ENCODE assay signal across 8 cellular contexts in genomic region chr16:89564476-89565255, GRCh38. TPM values are rescaled to one million over a fixed set of nuclear protein-coding genes. Genes with fewer than 3 reads are reported as not detected.
DNase-seq lines count a peak whose midpoint lies in the region; ATAC-seq and TF ChIP-seq lines count a peak whose summit lies in the region.

No MANE protein-coding gene starts in this region.

- H3K27ac ChIP-seq in RWPE2 (ENCODE audit: poor library complexity, severe bottlenecking): peak overlapping the region; percentile 85

- TF ChIP-seq CTCF in RWPE2 (IDR thresholded peaks at IDR 0.05; ENCODE audit: poor library complexity, severe bottlenecking) (no peak), lower leg skin (IDR thresholded peaks at IDR 0.05) (no peak)

- peak; percentile 45 for DNase-seq in activated CD4-positive, alpha-beta T cell treated with anti-CD3 and anti-CD28 coated beads for 48 hours
- DNase-seq in activated CD4-positive, alpha-beta T cell treated with anti-CD3 and anti-CD28 coated beads, Interleukin-2, amount 50 U/mL, for 4 hours: no peak
- DNase-seq in RWPE2 (ENCODE audit: low spot score): no peak
- no peak for DNase-seq in stimulated activated effector memory CD8-positive, alpha-beta T cell treated with anti-CD3 and anti-CD28 coated beads, Interleukin-12 subunit alpha, Interleukin-12 subunit beta, amount 100 ng/mL, for 72 hours (ENCODE audit: low spot score in 2 of 2)
- no peak for DNase-seq in lower leg skin (ENCODE audit: low spot score in 2 of 2)
- no peak for DNase-seq in NCI-H1105 treated with DMSO at 0.1 percent for 48 hours (lab: John Stamatoyannopoulos, UW)

- peaks cover 42% of the 10 kb centered on the region for H3K36me3 ChIP-seq in RWPE2 (ENCODE audit: low read depth)

- TF ChIP-seq POLR2A in lower leg skin (IDR thresholded peaks at IDR 0.05): no peak

- peak overlapping the region; percentile 6 for H3K27ac Mint-ChIP-seq in dendritic cell treated with granulocyte-macrophage colony-stimulating factor and Interleukin-4, amounts not matched to agents 40 ng/mL and 50 ng/mL, for 4 days
- H3K27ac Mint-ChIP-seq in stimulated activated effector memory CD8-positive, alpha-beta T cell treated with anti-CD3 and anti-CD28 coated beads, Interleukin-12 subunit alpha, Interleukin-12 subunit beta, amount 100 ng/mL, for 72 hours: peak overlapping the region; percentile 61

- H3K4me1 ChIP-seq in RWPE2 (ENCODE audit: insufficient read depth, poor library complexity, severe bottlenecking): peaks cover 20% of the 10 kb centered on the region

- no peaks in the 10 kb centered on the region for H3K9me3 ChIP-seq in RWPE2 (ENCODE audit: severe bottlenecking)

- H3K36me3 Mint-ChIP-seq in dendritic cell treated with granulocyte-macrophage colony-stimulating factor and Interleukin-4, amounts not matched to agents 40 ng/mL and 50 ng/mL, for 4 days (ENCODE audit: low read depth): peaks cover 49% of the 10 kb centered on the region
- H3K36me3 Mint-ChIP-seq in stimulated activated effector memory CD8-positive, alpha-beta T cell treated with anti-CD3 and anti-CD28 coated beads, Interleukin-12 subunit alpha, Interleukin-12 subunit beta, amount 100 ng/mL, for 72 hours: peaks cover 65% of the 10 kb centered on the region

- H3K27me3 ChIP-seq in RWPE2 (ENCODE audit: insufficient read depth, poor library complexity, severe bottlenecking): no peaks in the 10 kb centered on the region

- whole genome bisulfite sequencing in lower leg skin, 2 donors: 69 to 71% methylated on average over 16 to 21 of the region's 22 CpGs

- H3K4me1 Mint-ChIP-seq in dendritic cell treated with granulocyte-macrophage colony-stimulating factor and Interleukin-4, amounts not matched to agents 40 ng/mL and 50 ng/mL, for 4 days (ENCODE audit: low read depth): peaks cover 54% of the 10 kb centered on the region
- H3K4me1 Mint-ChIP-seq in stimulated activated effector memory CD8-positive, alpha-beta T cell treated with anti-CD3 and anti-CD28 coated beads, Interleukin-12 subunit alpha, Interleukin-12 subunit beta, amount 100 ng/mL, for 72 hours: peaks cover 46% of the 10 kb centered on the region

- no peak overlapping the region for H3K4me3 ChIP-seq in RWPE2 (ENCODE audit: severe bottlenecking)
- H3K4me3 ChIP-seq in lower leg skin (ENCODE audit: low read depth, poor library complexity, severe bottlenecking): no peak overlapping the region

- no peaks in the 10 kb centered on the region for H3K9me3 Mint-ChIP-seq in dendritic cell treated with granulocyte-macrophage colony-stimulating factor and Interleukin-4, amounts not matched to agents 40 ng/mL and 50 ng/mL, for 4 days
- no peaks in the 10 kb centered on the region for H3K9me3 Mint-ChIP-seq in stimulated activated effector memory CD8-positive, alpha-beta T cell treated with anti-CD3 and anti-CD28 coated beads, Interleukin-12 subunit alpha, Interleukin-12 subunit beta, amount 100 ng/mL, for 72 hours

- no peak overlapping the region for H3K4me3 Mint-ChIP-seq in dendritic cell treated with granulocyte-macrophage colony-stimulating factor and Interleukin-4, amounts not matched to agents 40 ng/mL and 50 ng/mL, for 4 days
- H3K4me3 Mint-ChIP-seq in stimulated activated effector memory CD8-positive, alpha-beta T cell treated with anti-CD3 and anti-CD28 coated beads, Interleukin-12 subunit alpha, Interleukin-12 subunit beta, amount 100 ng/mL, for 72 hours: peak overlapping the region; percentile 96

- intact Hi-C loops in dendritic cell treated with granulocyte-macrophage colony-stimulating factor and Interleukin-4, amounts not matched to agents 40 ng/mL and 50 ng/mL, for 4 days (cut with micrococcal nuclease): loop anchor here (10.0 kb wide), 1 partner anchor 70 kb away; the partner anchor contains the start of gene ANKRD11
- intact Hi-C loops in lower leg skin (cut with DNase I; ENCODE audit: low total_unique reads): no loop called here

- H3K27me3 Mint-ChIP-seq in dendritic cell treated with granulocyte-macrophage colony-stimulating factor and Interleukin-4, amounts not matched to agents 40 ng/mL and 50 ng/mL, for 4 days: peaks cover 2% of the 10 kb centered on the region

- ATAC-seq in RWPE2 (ENCODE audit: low read depth): peak; percentile 0; the same call in 2 of the 3 replicates
- no peak for ATAC-seq in stimulated activated effector memory CD8-positive, alpha-beta T cell treated with anti-CD3 and anti-CD28 coated beads, Interleukin-12 subunit alpha, Interleukin-12 subunit beta, amount 100 ng/mL, for 72 hours
- no peak for ATAC-seq in HG03039 (IDR thresholded peaks at IDR 0.05; ENCODE audit: unreplicated experiment)

RNA-seq across cellular contexts. Expression of gene RPL13, which starts 4.2 kb away (rescaled TPM):
- total RNA-seq in lower leg skin: over 10,000 TPM in 2 of 4 donors, 1,000 to 10,000 TPM in 2; 8,523 to 25,229 (median 9,742) TPM

RNA-seq across cellular contexts. Expression of gene CPNE7, which starts 10.9 kb away (rescaled TPM):
- total RNA-seq in lower leg skin: 1 to 10 TPM; 1.1 to 3.3 (median 2.5) TPM

RNA-seq across cellular contexts. Expression of gene DPEP1, which starts 48.8 kb away (rescaled TPM):
- total RNA-seq in lower leg skin: 1 to 10 TPM in 2 of 4 donors, not detected in 2; 1.7 to 3.7 TPM

RNA-seq across cellular contexts. Expression of gene SPG7, which starts 56.5 kb away (rescaled TPM):
- total RNA-seq in lower leg skin: 100 to 1,000 TPM in 1 of 4 donors, 10 to 100 TPM in 3; 79.0 to 156 (median 92.3) TPM
